19 cellular contexts compared by ENCODE assay signal in genomic region chr11:34649597-34649996, GRCh38. TPM values are rescaled to one million over a fixed set of nuclear protein-coding genes. Genes with fewer than 3 reads are reported as not detected.
A peak's percentile ranks its signal among the peaks of the same experiment; 100 is the strongest.
DNase-seq lines count a peak whose midpoint lies in the region; ATAC-seq and TF ChIP-seq lines count a peak whose summit lies in the region.
"Had no signal": no experiment of that assay in that cellular context is flagged by ENCODE, and none has a peak within 500 bp of the region (broad histone marks: within the 10 kb centered on the region; RNA-seq: fewer than 3 reads in every experiment).

No MANE protein-coding gene starts in this region.

- no peak overlapping the region for H3K4me3 ChIP-seq in CD4-positive, CD25-positive, alpha-beta regulatory T cell (ENCODE audit: low read depth, low read length)
- H3K4me3 ChIP-seq in KMS-11 (IDR thresholded peaks at IDR 0.05; ENCODE audit: insufficient read depth, low read depth, low read length) (no peak overlapping the region), adrenal gland (no peak overlapping the region)
- H3K4me3 ChIP-seq: BLaER1 treated with 17β-estradiol and CSF1 and Interleukin-3, amounts not matched to agents 10 nM and 100 nM; SJSA1 had no signal

- no peak overlapping the region for H3K27ac ChIP-seq in CD4-positive, CD25-positive, alpha-beta regulatory T cell (ENCODE audit: insufficient read depth, low read length, poor library complexity, severe bottlenecking)
- no peak overlapping the region for H3K27ac ChIP-seq in KMS-11
- peak overlapping the region in 1 of 5 donors; percentile 24 for H3K27ac ChIP-seq in adrenal gland
- H3K27ac ChIP-seq: BLaER1 treated with 17β-estradiol and CSF1 and Interleukin-3, amounts not matched to agents 10 nM and 100 nM; SJSA1 had no signal

- peaks cover 0 to 20% (median 10%) of the 10 kb centered on the region in 4 donors for H3K4me1 Mint-ChIP-seq in CD4-positive, CD25-positive, alpha-beta regulatory T cell
- H3K4me1 Mint-ChIP-seq in naive thymus-derived CD8-positive, alpha-beta T cell, result peaks cover 34 to 53% (median 43%) of the 10 kb centered on the region in 4 donors
- H3K4me1 Mint-ChIP-seq in HFFc6 (ENCODE audit: low read depth), result peaks cover 74% of the 10 kb centered on the region

- POLR2A ChIA-PET in naive thymus-derived CD8-positive, alpha-beta T cell (lab: Charles Lee), result interaction anchor here (1.1 kb wide), 1 partner anchor 267 kb away, joined by 4 read pairs; the partner anchor contains the start of genes APIP and PDHX

- peak overlapping the region; percentile 92 for H3K4me2 ChIP-seq in KMS-11
- H3K4me2 ChIP-seq: BLaER1 treated with 17β-estradiol and CSF1 and Interleukin-3, amounts not matched to agents 10 nM and 100 nM had no signal

- 38 to 65% (median 50%) methylated on average over 2 of the region's 2 CpGs for WGBS in adrenal gland, 4 donors

- H3K27ac Mint-ChIP-seq in CD4-positive, CD25-positive, alpha-beta regulatory T cell, result peak overlapping the region in 2 of 3 donors; percentile 45 to 64
- peak overlapping the region in 6 of 10 donors; percentile 4 to 85 (median 32) for H3K27ac Mint-ChIP-seq in naive thymus-derived CD8-positive, alpha-beta T cell
- no peak overlapping the region for H3K27ac Mint-ChIP-seq in HFFc6

- H3K9ac ChIP-seq in KMS-11, result no peak overlapping the region
- H3K9ac ChIP-seq: BLaER1 treated with 17β-estradiol and CSF1 and Interleukin-3, amounts not matched to agents 10 nM and 100 nM had no signal

- H3K36me3 ChIP-seq in CD4-positive, CD25-positive, alpha-beta regulatory T cell (ENCODE audit: control insufficient read depth, insufficient read depth, low read length), result no peaks in the 10 kb centered on the region
- no peaks in the 10 kb centered on the region for H3K36me3 ChIP-seq in KMS-11 (ENCODE audit: insufficient read depth)
- no peaks in the 10 kb centered on the region for H3K36me3 ChIP-seq in adrenal gland (replicated peaks in 1 of 2)
- H3K36me3 ChIP-seq: BLaER1 treated with 17β-estradiol and CSF1 and Interleukin-3, amounts not matched to agents 10 nM and 100 nM; SJSA1 had no signal

- no peak overlapping the region for H2AFZ ChIP-seq in KMS-11 (ENCODE audit: low read depth)

- no peaks in the 10 kb centered on the region for H3K9me3 ChIP-seq in CD4-positive, CD25-positive, alpha-beta regulatory T cell (ENCODE audit: control insufficient read depth in 2 of 2, low read length in 2 of 2)
- H3K9me3 ChIP-seq in adrenal gland (replicated peaks in 1 of 3), result no peaks in the 10 kb centered on the region
- H3K9me3 ChIP-seq: BLaER1 treated with 17β-estradiol and CSF1 and Interleukin-3, amounts not matched to agents 10 nM and 100 nM; SJSA1 had no signal

- peaks cover 0 to 2% (median 0%) of the 10 kb centered on the region in 7 donors for H3K9me3 Mint-ChIP-seq in CD4-positive, CD25-positive, alpha-beta regulatory T cell
- H3K9me3 Mint-ChIP-seq in naive thymus-derived CD8-positive, alpha-beta T cell, result no peaks in the 10 kb centered on the region
- H3K9me3 Mint-ChIP-seq in HFFc6, result no peaks in the 10 kb centered on the region

- peaks cover 19% of the 10 kb centered on the region for H3K27me3 Mint-ChIP-seq in CD4-positive, CD25-positive, alpha-beta regulatory T cell
- H3K27me3 Mint-ChIP-seq in naive thymus-derived CD8-positive, alpha-beta T cell, result peaks cover 24 to 61% (median 32%) of the 10 kb centered on the region in 5 donors
- peaks cover 2% of the 10 kb centered on the region; the same call in 1 of the 2 replicates for H3K27me3 Mint-ChIP-seq in HFFc6 (ENCODE audit: insufficient read depth)

- intact Hi-C loops in adrenal gland (cut with DNase I), result no loop called here

- no peak overlapping the region for H3K4me3 Mint-ChIP-seq in CD4-positive, CD25-positive, alpha-beta regulatory T cell
- H3K4me3 Mint-ChIP-seq in naive thymus-derived CD8-positive, alpha-beta T cell, result peak overlapping the region in 4 of 10 donors; percentile 9 to 51 (median 34)
- H3K4me3 Mint-ChIP-seq in HFFc6, result no peak overlapping the region

- DNase-seq in CD4-positive, CD25-positive, alpha-beta regulatory T cell, result no peak
- DNase-seq in adrenal gland (peak in 6 of 7 donors; percentile 49 to 86 (median 64)), hypothalamus (lab: John Stamatoyannopoulos, UW) (no peak), ecto neural progenitor cell (ENCODE audit: low spot score) (no peak), HFFc6 (no peak)
- DNase-seq in naive thymus-derived CD8-positive, alpha-beta T cell, result no peak
- no peak for DNase-seq in stimulated activated naive CD4-positive, alpha-beta T cell (lab: John Stamatoyannopoulos, UW)
- DNase-seq: GF-D8, Karpas-422, NCI-H1417, NCI-H1930, NCI-H2171, NCI-H82, SW 1271 had no signal

- TF ChIP-seq CTCF in KMS-11 (conservative IDR thresholded peaks at IDR 0.05; ENCODE audit: low read depth, low read length) (no peak), adrenal gland (IDR thresholded peaks at IDR 0.05) (no peak), HFFc6 (IDR thresholded peaks at IDR 0.05) (no peak)

- no peaks in the 10 kb centered on the region for H3K27me3 ChIP-seq in CD4-positive, CD25-positive, alpha-beta regulatory T cell (ENCODE audit: control insufficient read depth, insufficient read depth, low read length)
- H3K27me3 ChIP-seq in KMS-11 (ENCODE audit: insufficient read depth, low read depth) (no peaks in the 10 kb centered on the region; the same call in 1 of the 2 replicates), adrenal gland (no peaks in the 10 kb centered on the region)
- H3K27me3 ChIP-seq: BLaER1 treated with 17β-estradiol and CSF1 and Interleukin-3, amounts not matched to agents 10 nM and 100 nM; SJSA1 had no signal

- H3K4me1 ChIP-seq in CD4-positive, CD25-positive, alpha-beta regulatory T cell (ENCODE audit: control insufficient read depth, insufficient read depth, low read length, poor library complexity, severe bottlenecking), result peaks cover 8% of the 10 kb centered on the region
- H3K4me1 ChIP-seq in KMS-11 (ENCODE audit: low read depth, poor library complexity, severe bottlenecking) (peaks cover 53% of the 10 kb centered on the region), adrenal gland (replicated peaks in 1 of 2) (peaks cover 9 to 31% of the 10 kb centered on the region in 2 donors)

- ATAC-seq in CD4-positive, CD25-positive, alpha-beta regulatory T cell (ENCODE audit: low read depth in 2 of 2), result no peak
- no peak for ATAC-seq in naive thymus-derived CD8-positive, alpha-beta T cell
- ATAC-seq: HepG2 had no signal

- no peaks in the 10 kb centered on the region for H3K36me3 Mint-ChIP-seq in CD4-positive, CD25-positive, alpha-beta regulatory T cell
- no peaks in the 10 kb centered on the region for H3K36me3 Mint-ChIP-seq in naive thymus-derived CD8-positive, alpha-beta T cell
- peaks cover 6% of the 10 kb centered on the region for H3K36me3 Mint-ChIP-seq in HFFc6 (ENCODE audit: low read depth)

- no peaks in the 10 kb centered on the region for H3K79me2 ChIP-seq in KMS-11 (ENCODE audit: insufficient read depth, low read depth)

- no peaks in the 10 kb centered on the region for H4K20me1 ChIP-seq in KMS-11 (ENCODE audit: insufficient read depth)
- H4K20me1 ChIP-seq: BLaER1 treated with 17β-estradiol and CSF1 and Interleukin-3, amounts not matched to agents 10 nM and 100 nM had no signal

- no peak for TF ChIP-seq POLR2A in adrenal gland (IDR thresholded peaks at IDR 0.05)

RNA-seq across cellular contexts. Expression of gene EHF, which starts 28.7 kb away (rescaled TPM):
- total RNA-seq in CD4-positive, CD25-positive, alpha-beta regulatory T cell, result not detected
- not detected for polyA plus RNA-seq in CD4-positive, CD25-positive, alpha-beta regulatory T cell
- 1 to 10 TPM in 5 of 8 donors, under 1 TPM in 3; 0.43 to 6.8 (median 1.3) TPM for total RNA-seq in adrenal gland
- under 1 TPM; 0.38 to 0.64 (median 0.40) TPM for polyA plus RNA-seq in adrenal gland
- not detected for total RNA-seq in naive thymus-derived CD8-positive, alpha-beta T cell
- polyA plus RNA-seq in naive thymus-derived CD8-positive, alpha-beta T cell, result not detected
- total RNA-seq in HFFc6 (2021; fragmentation: NEBNext Ultra II Directional; extraction: Animal tissue kit (Norgen Biotek cat#: 25700)), result under 1 TPM in 1 of 6 experiments, not detected in 5; 0.09 TPM
- total RNA-seq: H4, SJSA1 had no signal

Comparison
In these comparisons a context has a peak if more than half of its experiments do, and no peak if none do; other contexts are left out.
1. DNase-seq: peak in adrenal gland (6 of 7); none in CD4-positive, CD25-positive, alpha-beta regulatory T cell (0 of 3), naive thymus-derived CD8-positive, alpha-beta T cell (0 of 10), hypothalamus (0 of 51), ecto neural progenitor cell (single experiment), HFFc6 (single experiment) and stimulated activated naive CD4-positive, alpha-beta T cell (0 of 6).